1 cellular context compared by ENCODE assay signal in the genomic region with DNA sequence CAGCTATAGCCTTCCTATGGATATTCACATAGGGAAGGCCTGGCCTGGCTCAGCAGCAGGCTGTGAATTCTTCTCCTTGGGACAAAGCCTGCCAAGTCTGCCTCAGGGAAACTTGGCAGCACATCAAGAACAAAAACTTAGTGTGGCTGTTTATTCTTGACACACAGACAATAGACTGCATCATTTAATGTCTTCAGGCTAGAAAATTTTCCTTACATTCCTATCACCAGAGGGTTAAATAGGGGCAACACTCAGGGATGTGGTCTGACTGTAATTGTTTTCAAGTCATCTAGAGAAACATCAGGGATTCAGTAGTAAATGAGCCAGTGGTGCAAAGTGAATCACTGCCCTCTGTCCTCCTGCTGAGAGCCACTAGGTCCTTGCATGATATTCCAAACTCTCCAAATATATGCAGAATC.
TF ChIP-seq lines count a peak whose summit lies in the region.

No MANE protein-coding gene starts in this region.

TF ChIP-seq in IMR-90, 13 proteins besides CTCF, POLR2A, EP300 and RAD21 (continued from another document):
- TF ChIP-seq SMC3 (IDR thresholded peaks at IDR 0.05; ENCODE audit: low read depth, low read length) (no peak), CEBPB (IDR thresholded peaks at IDR 0.05; ENCODE audit: low read depth, low read length) (no peak), NFE2L2 (IDR thresholded peaks at IDR 0.05; ENCODE audit: low read depth, low read length) (no peak), USF2 (IDR thresholded peaks at IDR 0.05; ENCODE audit: low read depth, low read length) (no peak), MXI1 (IDR thresholded peaks at IDR 0.05; ENCODE audit: borderline replicate concordance, low read depth, low read length) (no peak), FOS (IDR thresholded peaks at IDR 0.05; ENCODE audit: low read depth, low read length) (no peak)
- TF ChIP-seq, protein P1, sequence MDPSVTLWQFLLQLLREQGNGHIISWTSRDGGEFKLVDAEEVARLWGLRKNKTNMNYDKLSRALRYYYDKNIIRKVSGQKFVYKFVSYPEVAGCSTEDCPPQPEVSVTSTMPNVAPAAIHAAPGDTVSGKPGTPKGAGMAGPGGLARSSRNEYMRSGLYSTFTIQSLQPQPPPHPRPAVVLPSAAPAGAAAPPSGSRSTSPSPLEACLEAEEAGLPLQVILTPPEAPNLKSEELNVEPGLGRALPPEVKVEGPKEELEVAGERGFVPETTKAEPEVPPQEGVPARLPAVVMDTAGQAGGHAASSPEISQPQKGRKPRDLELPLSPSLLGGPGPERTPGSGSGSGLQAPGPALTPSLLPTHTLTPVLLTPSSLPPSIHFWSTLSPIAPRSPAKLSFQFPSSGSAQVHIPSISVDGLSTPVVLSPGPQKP (IDR thresholded peaks at IDR 0.05; ENCODE audit: borderline replicate concordance, low read depth, low read length), result no peak
